Comparison of ENCODE assay signal across 32 cellular contexts in the genomic region with DNA sequence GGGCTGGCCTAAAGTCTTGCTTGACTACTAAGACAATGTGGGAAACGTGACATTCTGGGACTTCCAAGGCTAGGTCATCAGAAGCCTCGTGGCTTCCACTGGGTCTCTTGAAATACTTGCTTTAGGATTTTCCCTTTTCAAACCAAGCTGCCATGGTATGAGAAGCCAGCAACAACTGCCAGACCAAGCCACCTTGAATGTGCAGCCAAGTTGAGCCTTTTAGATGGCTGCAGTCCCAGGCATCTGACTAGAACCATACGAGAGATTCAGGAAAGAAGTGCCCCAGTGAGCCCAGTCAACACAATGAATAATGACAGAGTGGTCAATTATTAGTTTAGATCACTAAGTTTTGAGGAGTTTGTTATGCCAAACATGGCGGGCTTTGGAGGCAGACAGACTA.
"Had no signal": no experiment of that assay in that cellular context is flagged by ENCODE, and none has a peak within 500 bp of the region (broad histone marks: within the 10 kb centered on the region; RNA-seq: fewer than 3 reads in every experiment).

No MANE protein-coding gene starts in this region.

- ATAC-seq: activated CD4-positive, CD25-positive, alpha-beta regulatory T cell treated with anti-CD3 and anti-CD28 coated beads, Interleukin-2, amount 50 U/mL, for 24 hours; activated CD8-positive, alpha-beta T cell treated with anti-CD3 and anti-CD28 coated beads for 36 hours; activated naive CD8-positive, alpha-beta T cell treated with anti-CD3 and anti-CD28 coated beads, Interleukin-2, amount 50 U/mL, for 24 hours; activated T-cell treated with anti-CD3 and anti-CD28 coated beads, Interleukin-2, amount 50 U/mL, for 4 hours; activated T-helper 17 cell treated with anti-CD3 and anti-CD28 coated beads, Interleukin-2, amount 50 U/mL, for 72 hours; effector memory CD8-positive, alpha-beta T cell; gastroesophageal sphincter; T-helper 17 cell had no signal

- H3K9me3 ChIP-seq: adrenal gland, ascending aorta, breast epithelium, esophagus muscularis mucosa, gastroesophageal sphincter had no signal

- H3K27ac ChIP-seq: adrenal gland, ascending aorta, breast epithelium, cardiac muscle cell, esophagus muscularis mucosa, gastroesophageal sphincter, WERI-Rb-1 had no signal

- H3K4me3 ChIP-seq: adrenal gland, ascending aorta, breast epithelium, cardiac muscle cell, esophagus muscularis mucosa, gastroesophageal sphincter had no signal

- H3K36me3 ChIP-seq: adrenal gland, ascending aorta, breast epithelium, cardiac muscle cell, esophagus muscularis mucosa, gastroesophageal sphincter, WERI-Rb-1 had no signal

- H3K4me1 ChIP-seq: adrenal gland, ascending aorta, breast epithelium, esophagus muscularis mucosa, gastroesophageal sphincter had no signal

- H3K27me3 ChIP-seq: adrenal gland, ascending aorta, breast epithelium, cardiac muscle cell, esophagus muscularis mucosa, gastroesophageal sphincter had no signal

- DNase-seq: activated B cell treated with CpG ODN at 0.5 μM for 24 hours; activated CD4-positive, alpha-beta T cell treated with anti-CD3 and anti-CD28 coated beads for 48 hours; activated CD4-positive, alpha-beta T cell treated with anti-CD3 and anti-CD28 coated beads, Interleukin-2, amount 50 U/mL, for 1 hour; activated CD4-positive, alpha-beta T cell treated with anti-CD3 and anti-CD28 coated beads, Interleukin-2, amount 50 U/mL, for 48 hours; activated CD8-positive, alpha-beta memory T cell treated with anti-CD3 and anti-CD28 coated beads for 24 hours; activated CD8-positive, alpha-beta T cell treated with anti-CD3 and anti-CD28 coated beads for 36 hours; activated effector memory CD4-positive, alpha-beta T cell treated with Interleukin-2 at 50 U/mL for 16 hours; activated naive CD4-positive, alpha-beta T cell treated with anti-CD3 and anti-CD28 coated beads for 36 hours; activated naive CD8-positive, alpha-beta T cell treated with anti-CD3 and anti-CD28 coated beads for 36 hours; activated naive CD8-positive, alpha-beta T cell treated with anti-CD3 and anti-CD28 coated beads, Interleukin-2, amount 50 U/mL, for 24 hours; activated T-cell treated with anti-CD3 and anti-CD28 coated beads, Interleukin-2, amount 50 U/mL, for 4 hours; adrenal gland; amygdala; central memory CD4-positive, alpha-beta T cell; cortex of kidney; dermis blood vessel endothelial cell; effector CD4-positive, alpha-beta T cell; effector memory CD8-positive, alpha-beta T cell; erythroblast; foreskin melanocyte; head of caudate nucleus; T-helper 1 cell; T-helper 17 cell; T1000; WERI-Rb-1 had no signal
